In genomic region chr1:77899647-77900320, GRCh38 we compare ENCODE assay signal across 17 cellular contexts. TPM values are rescaled to one million over a fixed set of nuclear protein-coding genes. Genes with fewer than 3 reads are reported as not detected.
DNase-seq lines count a peak whose midpoint lies in the region; ATAC-seq and TF ChIP-seq lines count a peak whose summit lies in the region.
"Had no signal": no experiment of that assay in that cellular context is flagged by ENCODE, and none has a peak within 500 bp of the region (broad histone marks: within the 10 kb centered on the region; RNA-seq: fewer than 3 reads in every experiment).

No MANE protein-coding gene starts in this region.

- no peak for TF ChIP-seq CTCF in SK-N-SH (IDR thresholded peaks at IDR 0.05)
- no peak for TF ChIP-seq CTCF in fibroblast of lung (conservative IDR thresholded peaks at IDR 0.05 in 1 of 2, IDR thresholded peaks at IDR 0.05 in 1 of 2; ENCODE audit: low read depth in 1 of 2, low read length in 2 of 2)
- no peak for TF ChIP-seq CTCF in tibial artery (IDR thresholded peaks at IDR 0.05)

- H3K9ac ChIP-seq in SK-N-SH (no peak overlapping the region), fibroblast of lung (ENCODE audit: insufficient read depth, low read length) (no peak overlapping the region)
- H3K9ac ChIP-seq: KMS-11 had no signal

- no peaks in the 10 kb centered on the region for H3K9me3 ChIP-seq in SK-N-SH
- no peaks in the 10 kb centered on the region for H3K9me3 ChIP-seq in fibroblast of lung (ENCODE audit: control insufficient read depth, insufficient read depth, low read depth, low read length)
- no peaks in the 10 kb centered on the region for H3K9me3 ChIP-seq in tibial artery
- H3K9me3 ChIP-seq: BE2C, SJSA1 had no signal

- ATAC-seq in SK-N-SH treated with all-trans-retinoic acid at 6 μM for 48 hours = no peak
- ATAC-seq in left lobe of liver = peak; percentile 46
- no peak for ATAC-seq in GM21390 (IDR thresholded peaks at IDR 0.05; ENCODE audit: unreplicated experiment)

- no peak for TF ChIP-seq RAD21 in SK-N-SH (IDR thresholded peaks at IDR 0.05; ENCODE audit: low read length)

- H3K27ac ChIP-seq in SK-N-SH (ENCODE audit: low read depth in 2 of 2, low read length in 1 of 2) = no peak overlapping the region
- no peak overlapping the region for H3K27ac ChIP-seq in fibroblast of lung (ENCODE audit: insufficient read depth, low read length)
- peak overlapping the region; percentile 20 to 21 for H3K27ac ChIP-seq in tibial artery
- H3K27ac ChIP-seq: 22Rv1, foreskin keratinocyte, KMS-11, SJSA1 had no signal

- POLR2A ChIA-PET in SK-N-SH (lab: Yijun Ruan, JAX) = no interaction called here

- H3K9me2 ChIP-seq in SK-N-SH = no peaks in the 10 kb centered on the region

- no peak overlapping the region for H3K4me2 ChIP-seq in SK-N-SH
- no peak overlapping the region for H3K4me2 ChIP-seq in fibroblast of lung (ENCODE audit: extremely low read depth, insufficient read depth, low read length)
- H3K4me2 ChIP-seq: KMS-11 had no signal

- intact Hi-C loops in tibial artery (cut with DNase I; ENCODE audit: low total_unique reads) = loop anchor here (5.0 kb wide), 1 partner anchor 77 kb away; no protein-coding TSS in a partner anchor

- no peaks in the 10 kb centered on the region for H4K20me1 ChIP-seq in SK-N-SH (ENCODE audit: insufficient read depth)
- peaks cover 3% of the 10 kb centered on the region for H4K20me1 ChIP-seq in fibroblast of lung (ENCODE audit: control insufficient read depth, extremely low read depth, insufficient read depth, low read length)

- CTCF ChIA-PET in SK-N-SH (lab: Yijun Ruan, JAX) = interaction anchor here (0.7 to 2.0 kb wide), 18 partner anchors 10 to 747 kb away, joined by 3 to 13 read pairs (median 4); partner anchors contain the start of genes MIGA1 and NEXN

- H3K36me3 ChIP-seq in SK-N-SH (replicated peaks in 1 of 2; ENCODE audit: control insufficient read depth in 1 of 2, insufficient read depth in 2 of 2, low read length in 1 of 2) (peaks cover 0 to 19% of the 10 kb centered on the region in 2 experiments), fibroblast of lung (ENCODE audit: control insufficient read depth, insufficient read depth, low read length) (peaks cover 1% of the 10 kb centered on the region), tibial artery (peaks cover 0 to 11% (median 0%) of the 10 kb centered on the region in 3 donors)
- H3K36me3 ChIP-seq: BE2C had no signal

- peaks cover 58% of the 10 kb centered on the region for H3K79me2 ChIP-seq in SK-N-SH (ENCODE audit: insufficient read depth)
- H3K79me2 ChIP-seq in fibroblast of lung (ENCODE audit: control insufficient read depth, insufficient read depth, low read length) = peaks cover 66% of the 10 kb centered on the region

- no peak overlapping the region for H3K4me3 ChIP-seq in SK-N-SH (ENCODE audit: low read depth in 2 of 2, low read length in 1 of 2)
- no peak overlapping the region for H3K4me3 ChIP-seq in fibroblast of lung (replicated peaks in 1 of 4; ENCODE audit: control extremely low read depth in 1 of 4, insufficient read depth in 1 of 4, low read depth in 3 of 4, low read length in 4 of 4)
- H3K4me3 ChIP-seq in tibial artery = no peak overlapping the region
- H3K4me3 ChIP-seq: lung, SJSA1 had no signal

- peaks cover 19% of the 10 kb centered on the region for H3F3A ChIP-seq in SK-N-SH (replicated peaks; ENCODE audit: insufficient read depth)

- H3K4me1 ChIP-seq in SK-N-SH (ENCODE audit: control insufficient read depth in 1 of 2, insufficient read depth in 2 of 2, low read depth in 1 of 2, low read length in 1 of 2) = 0 out of 4 replicates have a peak, but pooled peaks cover 0 to 5% of the 10 kb centered on the region in 2 experiments
- peaks cover 5% of the 10 kb centered on the region for H3K4me1 ChIP-seq in fibroblast of lung (ENCODE audit: control insufficient read depth, extremely low read depth, insufficient read depth, low read length)
- peaks cover 0 to 68% (median 8%) of the 10 kb centered on the region in 4 donors for H3K4me1 ChIP-seq in tibial artery
- H3K4me1 ChIP-seq: BE2C, foreskin keratinocyte had no signal

- WGBS in SK-N-SH (ENCODE audit: low lambda C conversion rate) = 92% methylated on average over 4 of the region's 4 CpGs

- DNase-seq in SK-N-SH = no peak
- peak; percentile 34 to 51 for DNase-seq in fibroblast of lung (ENCODE audit: low read depth in 2 of 2)
- DNase-seq in left lobe of liver (ENCODE audit: low spot score) = no peak
- no peak for DNase-seq in tibial artery
- no peak for DNase-seq in cortex of kidney (lab: John Stamatoyannopoulos, UW)
- no peak for DNase-seq in RKO (ENCODE audit: low spot score)
- DNase-seq: activated CD4-positive, alpha-beta T cell treated with anti-CD3 and anti-CD28 coated beads for 1 hour; cerebellar nuclear complex; T1000 had no signal

- TF ChIP-seq EP300 in SK-N-SH (IDR thresholded peaks at IDR 0.05; ENCODE audit: borderline replicate concordance in 1 of 2, low read depth in 1 of 2, low read length in 1 of 2) = no peak

- no peaks in the 10 kb centered on the region for H3K27me3 ChIP-seq in SK-N-SH (ENCODE audit: insufficient read depth)
- no peaks in the 10 kb centered on the region for H3K27me3 ChIP-seq in fibroblast of lung (ENCODE audit: control insufficient read depth, insufficient read depth, low read length)
- no peaks in the 10 kb centered on the region for H3K27me3 ChIP-seq in tibial artery
- H3K27me3 ChIP-seq: BE2C, foreskin keratinocyte, SJSA1 had no signal

- H2AFZ ChIP-seq in SK-N-SH (ENCODE audit: low read depth) (no peak overlapping the region), fibroblast of lung (ENCODE audit: low read length) (no peak overlapping the region)

TF ChIP-seq in SK-N-SH, 30 proteins besides CTCF, POLR2A, EP300 and RAD21:
- TF ChIP-seq NFIC (IDR thresholded peaks at IDR 0.05; ENCODE audit: borderline replicate concordance) (no peak), JUND (IDR thresholded peaks at IDR 0.05) (0 out of 2 replicates have a peak, but pooled peaks have one; percentile 18)

TF ChIP-seq in SK-N-SH treated with all-trans-retinoic acid at 6 μM for 48 hours, 23 proteins besides CTCF, POLR2A, EP300 and RAD21:
- TF ChIP-seq ZNF565 (CRISPR knock-in tag; conservative IDR thresholded peaks at IDR 0.05; ENCODE audit: low read depth) (no peak), PPARA (CRISPR knock-in tag; IDR thresholded peaks at IDR 0.05; ENCODE audit: borderline replicate concordance) (no peak), TOX (CRISPR knock-in tag; IDR thresholded peaks at IDR 0.05; ENCODE audit: borderline replicate concordance) (no peak), ZFP30 (CRISPR knock-in tag; IDR thresholded peaks at IDR 0.05) (no peak), ESRRG (CRISPR knock-in tag; IDR thresholded peaks at IDR 0.05) (no peak), RARB (CRISPR knock-in tag; IDR thresholded peaks at IDR 0.05) (no peak), ZNF8 (CRISPR knock-in tag; IDR thresholded peaks at IDR 0.05) (no peak), BACH2 (CRISPR knock-in tag; IDR thresholded peaks at IDR 0.05; ENCODE audit: borderline replicate concordance) (no peak), CSRNP3 (CRISPR knock-in tag; IDR thresholded peaks at IDR 0.05) (no peak), SNAI2 (CRISPR knock-in tag; IDR thresholded peaks at IDR 0.05) (no peak), ARNTL (CRISPR knock-in tag; IDR thresholded peaks at IDR 0.05; ENCODE audit: borderline replicate concordance, low read depth) (no peak), GLIS3 (CRISPR knock-in tag; IDR thresholded peaks at IDR 0.05) (no peak), ZC3H10 (CRISPR knock-in tag; IDR thresholded peaks at IDR 0.05) (no peak)
TF ChIP-seq in SK-N-SH treated with all-trans-retinoic acid at 6 μM for 48 hours: peak in this region for 0.

RNA-seq across cellular contexts. Expression of gene NEXN, which starts 11.4 kb away (rescaled TPM):
- 3.6 and 4.1 TPM in 2 replicates for polyA plus RNA-seq in SK-N-SH (2012; rRNA removed)
- 4.2 and 7.8 TPM in 2 replicates for polyA plus RNA-seq in SK-N-SH (2012; cell fraction: cytosol; rRNA removed)
- polyA plus RNA-seq in SK-N-SH (2012; cell fraction: nucleus; rRNA removed) = 3.2 and 7.6 TPM in 2 replicates
- 16.2 and 24.4 TPM in 2 replicates for total RNA-seq in fibroblast of lung
- 36.3 and 49.0 TPM in 2 replicates for polyA plus RNA-seq in fibroblast of lung
- polyA plus RNA-seq in fibroblast of lung (2012) = 83.2 and 112 TPM in 2 replicates
- polyA minus RNA-seq in fibroblast of lung (ENCODE audit: low replicate concordance) = 1.6 and 3.1 TPM in 2 replicates
- 0.68 TPM for total RNA-seq in left lobe of liver

Comparison
In these comparisons a context has a peak if more than half of its experiments do, and no peak if none do; other contexts are left out.
1. DNase-seq: peak in fibroblast of lung (2 of 2); none in SK-N-SH (single experiment), left lobe of liver (single experiment), tibial artery (0 of 2), cortex of kidney (single experiment) and RKO (single experiment).
2. H3K27ac ChIP-seq: peak in tibial artery (2 of 2); none in SK-N-SH (0 of 2) and fibroblast of lung (single experiment).
3. RNA of gene NEXN, which starts 11.4 kb away (total RNA-seq): 16.2 to 24.4 TPM in fibroblast of lung; 0.68 TPM in left lobe of liver (single experiment); every median in the first group is over 10 times any median in the second.